10 cellular contexts compared by ENCODE assay signal in the genomic region with DNA sequence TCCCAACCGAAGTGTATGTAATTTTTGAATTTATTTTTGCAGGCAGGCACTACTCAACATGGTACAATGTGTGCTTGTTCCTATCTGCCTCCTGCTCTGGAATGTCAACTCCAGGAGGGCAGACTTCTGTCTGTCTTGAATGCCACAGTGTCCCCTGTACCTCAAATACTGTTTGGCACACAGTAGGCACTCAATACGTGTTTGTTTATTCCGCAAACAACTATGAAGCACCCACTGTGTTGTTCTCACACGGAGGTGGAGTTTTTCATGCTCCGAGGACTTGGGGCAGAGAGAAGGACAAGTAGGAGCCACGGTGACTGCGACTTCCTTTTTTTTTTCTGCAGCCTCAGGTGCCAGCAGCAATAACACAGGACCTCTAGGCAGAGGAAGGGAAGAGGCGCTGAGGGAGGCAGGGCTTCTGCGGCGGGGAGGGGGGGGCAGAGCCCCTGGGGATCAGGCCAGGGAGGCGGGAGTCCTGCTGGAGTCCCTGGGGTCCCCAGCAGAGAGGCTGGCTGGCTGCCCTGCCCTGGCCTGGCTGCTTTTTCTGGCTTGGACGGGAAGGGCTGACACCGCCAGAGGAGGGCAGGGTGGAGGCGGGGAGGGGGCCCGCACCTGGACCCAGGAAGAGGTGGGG. TPM values are rescaled to one million over a fixed set of nuclear protein-coding genes. Genes with fewer than 3 reads are reported as not detected.
DNase-seq lines count a peak whose midpoint lies in the region; ATAC-seq, FAIRE-seq and TF ChIP-seq lines count a peak whose summit lies in the region.
"Had no signal": no experiment of that assay in that cellular context is flagged by ENCODE, and none has a peak within 500 bp of the region (broad histone marks: within the 10 kb centered on the region; RNA-seq: fewer than 3 reads in every experiment).

No MANE protein-coding gene starts in this region.

- TF ChIP-seq CTCF in coronary artery (IDR thresholded peaks at IDR 0.05): no peak
- TF ChIP-seq CTCF in GM10248 (IDR thresholded peaks at IDR 0.05; ENCODE audit: control extremely low read depth, extremely low read depth, low read depth, missing control alignments): no peak
- TF ChIP-seq CTCF in natural killer cell (IDR thresholded peaks at IDR 0.05): no peak

- H3K4me1 Mint-ChIP-seq in activated CD4-positive, alpha-beta memory T cell treated with anti-CD3 and anti-CD28 coated beads, Interleukin-2, amount 10 ng/mL, durations not matched to agents 7 days and 5 days: no peaks in the 10 kb centered on the region
- peaks cover 0 to 5% of the 10 kb centered on the region in 2 donors for H3K4me1 Mint-ChIP-seq in natural killer cell

- no peaks in the 10 kb centered on the region for H3K27me3 ChIP-seq in neuronal stem cell (ENCODE audit: control insufficient read depth in 3 of 3, insufficient read depth in 3 of 3, low read depth in 1 of 3, low read length in 3 of 3)

- no peak overlapping the region for H3K4ac ChIP-seq in neuronal stem cell (ENCODE audit: low read length)

- no peak overlapping the region for H3K23ac ChIP-seq in neuronal stem cell (ENCODE audit: low read depth, low read length, poor library complexity)

- peak overlapping the region; percentile 90 for H2AFZ ChIP-seq in neuronal stem cell (ENCODE audit: low read length)

- DNase-seq in GM12891 (ENCODE audit: insufficient read length, low spot score) (no peak), NCI-H2171 treated with DMSO at 0.1 percent for 48 hours (lab: John Stamatoyannopoulos, UW) (peak; percentile 89), coronary artery (ENCODE audit: low spot score) (peak; percentile 78), neuronal stem cell (ENCODE audit: low spot score) (no peak), GM10248 (ENCODE audit: extremely low spot score) (no peak), T-helper 1 cell (no peak), natural killer cell (no peak)
- DNase-seq in activated CD4-positive, alpha-beta memory T cell treated with anti-CD3 and anti-CD28 coated beads, Interleukin-2, amount 10 ng/mL, durations not matched to agents 7 days and 5 days: no peak
- DNase-seq: activated T-cell treated with anti-CD3 and anti-CD28 coated beads for 4 hours, cortex of kidney had no signal

- peaks cover 17% of the 10 kb centered on the region for H3K27me3 Mint-ChIP-seq in activated CD4-positive, alpha-beta memory T cell treated with anti-CD3 and anti-CD28 coated beads, Interleukin-2, amount 10 ng/mL, durations not matched to agents 7 days and 5 days
- peaks cover 14 to 18% of the 10 kb centered on the region in 2 donors for H3K27me3 Mint-ChIP-seq in natural killer cell (ENCODE audit: low read depth in 2 of 2)

- no peak overlapping the region for H3K4me3 Mint-ChIP-seq in activated CD4-positive, alpha-beta memory T cell treated with anti-CD3 and anti-CD28 coated beads, Interleukin-2, amount 10 ng/mL, durations not matched to agents 7 days and 5 days
- H3K4me3 Mint-ChIP-seq in natural killer cell: no peak overlapping the region

- FAIRE-seq in GM12891 (lab: Jason Lieb, UNC): no peak

- no peaks in the 10 kb centered on the region for H3K79me1 ChIP-seq in neuronal stem cell (ENCODE audit: low read depth, low read length)

- no peak overlapping the region for H3K9ac ChIP-seq in neuronal stem cell (ENCODE audit: low read depth, low read length, poor library complexity)

- peak overlapping the region; percentile 77 for H2BK15ac ChIP-seq in neuronal stem cell (ENCODE audit: low read length)

- H2BK5ac ChIP-seq in neuronal stem cell (ENCODE audit: low read length): no peak overlapping the region

- no peak for ATAC-seq in natural killer cell

- peaks cover 0 to 3% of the 10 kb centered on the region in 2 donors for H3K9me3 ChIP-seq in neuronal stem cell (replicated peaks in 1 of 2; ENCODE audit: control insufficient read depth in 2 of 2, insufficient read depth in 1 of 2, low read depth in 1 of 2, low read length in 2 of 2)

- no peak overlapping the region for H4K91ac ChIP-seq in neuronal stem cell (ENCODE audit: low read depth, low read length, poor library complexity)

- H3K4me3 ChIP-seq in coronary artery (no peak overlapping the region), neuronal stem cell (ENCODE audit: low read length in 2 of 2) (no peak overlapping the region)

- peak overlapping the region; percentile 67 for H3K18ac ChIP-seq in neuronal stem cell (ENCODE audit: low read length)

- peak overlapping the region in 1 of 2 donors; percentile 37 for H3K27ac ChIP-seq in coronary artery
- no peak overlapping the region for H3K27ac ChIP-seq in neuronal stem cell (replicated peaks; ENCODE audit: low read length)

- H3K36me3 ChIP-seq in neuronal stem cell (replicated peaks in 1 of 2; ENCODE audit: control insufficient read depth in 2 of 2, insufficient read depth in 2 of 2, low read length in 2 of 2): no peaks in the 10 kb centered on the region

- no peak overlapping the region for H2BK12ac ChIP-seq in neuronal stem cell (ENCODE audit: low read length)

- H3K4me1 ChIP-seq in neuronal stem cell (ENCODE audit: control insufficient read depth in 2 of 2, insufficient read depth in 1 of 2, low read depth in 1 of 2, low read length in 2 of 2): peaks cover 5 to 7% of the 10 kb centered on the region in 2 donors

- no peak for TF ChIP-seq POLR2A in GM12891 (IDR thresholded peaks at IDR 0.05; ENCODE audit: low read depth, low read length)

- H3K36me3 Mint-ChIP-seq in activated CD4-positive, alpha-beta memory T cell treated with anti-CD3 and anti-CD28 coated beads, Interleukin-2, amount 10 ng/mL, durations not matched to agents 7 days and 5 days (ENCODE audit: low read depth): no peaks in the 10 kb centered on the region
- no peaks in the 10 kb centered on the region for H3K36me3 Mint-ChIP-seq in natural killer cell

- no peaks in the 10 kb centered on the region for H3K9me3 Mint-ChIP-seq in activated CD4-positive, alpha-beta memory T cell treated with anti-CD3 and anti-CD28 coated beads, Interleukin-2, amount 10 ng/mL, durations not matched to agents 7 days and 5 days
- no peaks in the 10 kb centered on the region for H3K9me3 Mint-ChIP-seq in natural killer cell

- POLR2A ChIA-PET in GM10248 (lab: Yijun Ruan, JAX): no interaction called here
- POLR2A ChIA-PET in activated CD4-positive, alpha-beta memory T cell treated with anti-CD3 and anti-CD28 coated beads, Interleukin-2, amount 10 ng/mL, durations not matched to agents 7 days and 5 days (lab: Charles Lee): no interaction called here

- no CpG with 5 or more reads among the region's 15 CpGs for WGBS in neuronal stem cell (ENCODE audit: extremely low coverage in 2 of 2, insufficient read length in 2 of 2, insufficient replicate concordance in 1 of 2), 2 donors

- no peak overlapping the region for H3K27ac Mint-ChIP-seq in activated CD4-positive, alpha-beta memory T cell treated with anti-CD3 and anti-CD28 coated beads, Interleukin-2, amount 10 ng/mL, durations not matched to agents 7 days and 5 days
- no peak overlapping the region for H3K27ac Mint-ChIP-seq in natural killer cell

- H3K4me2 ChIP-seq in neuronal stem cell (ENCODE audit: insufficient read depth, low read length, poor library complexity, severe bottlenecking): no peak overlapping the region

- no peak overlapping the region for H2AK5ac ChIP-seq in neuronal stem cell (ENCODE audit: low read depth, low read length)

- H4K8ac ChIP-seq in neuronal stem cell (ENCODE audit: low read depth, low read length): no peak overlapping the region

- CTCF ChIA-PET in GM10248 (lab: Yijun Ruan, JAX): no interaction called here
- CTCF ChIA-PET in activated CD4-positive, alpha-beta memory T cell treated with anti-CD3 and anti-CD28 coated beads, Interleukin-2, amount 10 ng/mL, durations not matched to agents 7 days and 5 days (lab: Charles Lee): no interaction called here

- no peak overlapping the region for H2BK120ac ChIP-seq in neuronal stem cell (ENCODE audit: low read depth, low read length)

- no peak overlapping the region for H3K14ac ChIP-seq in neuronal stem cell (ENCODE audit: low read length)

- intact Hi-C loops in natural killer cell (cut with micrococcal nuclease): no loop called here

TF ChIP-seq in GM12891, 5 proteins besides CTCF, POLR2A, EP300 and RAD21:
- TF ChIP-seq POLR2AphosphoS5 (IDR thresholded peaks at IDR 0.05; ENCODE audit: low read depth, low read length) (no peak), POU2F2 (IDR thresholded peaks at IDR 0.05; ENCODE audit: low read depth, low read length) (no peak), SPI1 (IDR thresholded peaks at IDR 0.05; ENCODE audit: low read depth, low read length) (peak; percentile 49), PAX5 (IDR thresholded peaks at IDR 0.05; ENCODE audit: insufficient read depth, low read length, severe bottlenecking) (no peak), TAF1 (IDR thresholded peaks at IDR 0.05; ENCODE audit: low read depth, low read length) (no peak)

RNA-seq across cellular contexts. Expression of a gene that starts 29.3 kb away (rescaled TPM):
- polyA plus RNA-seq in GM12891 (2012; ENCODE audit: low read depth, missing spikeins): 9.2 TPM
- polyA plus RNA-seq in neuronal stem cell (2013, experiment 1 of 2): 15.5 TPM
- 15.7 TPM for polyA plus RNA-seq in neuronal stem cell (2013, experiment 2 of 2)
- 10 to 100 TPM; 18.4 to 18.6 TPM for total RNA-seq in activated CD4-positive, alpha-beta memory T cell treated with anti-CD3 and anti-CD28 coated beads, Interleukin-2, amount 10 ng/mL, durations not matched to agents 7 days and 5 days
- 10 to 100 TPM in 2 of 3 donors, 1 to 10 TPM in 1; 8.5 to 13.5 (median 13.3) TPM for total RNA-seq in natural killer cell

RNA-seq across cellular contexts. Expression of a gene that starts 50.5 kb away (rescaled TPM):
- 0.03 TPM for polyA plus RNA-seq in GM12891 (2012; ENCODE audit: low read depth, missing spikeins)
- polyA plus RNA-seq in neuronal stem cell (2013, experiment 1 of 2): 42.5 TPM
- 43.0 TPM for polyA plus RNA-seq in neuronal stem cell (2013, experiment 2 of 2)
- total RNA-seq in activated CD4-positive, alpha-beta memory T cell treated with anti-CD3 and anti-CD28 coated beads, Interleukin-2, amount 10 ng/mL, durations not matched to agents 7 days and 5 days: not detected
- 1 to 10 TPM in 1 of 3 donors, under 1 TPM in 1, not detected in 1; 0.50 to 5.4 TPM for total RNA-seq in natural killer cell

Comparison
In these comparisons a context has a peak if more than half of its experiments do, and no peak if none do; other contexts are left out.
1. DNase-seq: peak in NCI-H2171 treated with DMSO at 0.1 percent for 48 hours (single experiment) and coronary artery (single experiment); none in GM12891 (single experiment), neuronal stem cell (single experiment), GM10248 (single experiment), activated CD4-positive, alpha-beta memory T cell treated with anti-CD3 and anti-CD28 coated beads, Interleukin-2, amount 10 ng/mL, durations not matched to agents 7 days and 5 days (single experiment), T-helper 1 cell (0 of 5) and natural killer cell (single experiment).